Comparison of ENCODE assay signal across 10 cellular contexts in genomic region chr22:45463691-45464090, GRCh38. TPM values are rescaled to one million over a fixed set of nuclear protein-coding genes. Genes with fewer than 3 reads are reported as not detected.
"Had no signal": no experiment of that assay in that cellular context is flagged by ENCODE, and none has a peak within 500 bp of the region (broad histone marks: within the 10 kb centered on the region; RNA-seq: fewer than 3 reads in every experiment).

No MANE protein-coding gene starts in this region.

RNA-seq across cellular contexts. Expression of gene RIBC2, which starts 50.2 kb away (rescaled TPM):
- total RNA-seq: subcutaneous adipose tissue, transverse colon, upper lobe of right lung had no signal

RNA-seq across cellular contexts. Expression of gene SMC1B, which starts 50.3 kb away (rescaled TPM):
- total RNA-seq: stomach, temporal lobe, thoracic aorta, tibial nerve, transverse colon, upper lobe of left lung, upper lobe of right lung, vagina had no signal
- polyA plus RNA-seq: urinary bladder had no signal
